1 cellular context compared by ENCODE assay signal in genomic region chr13:28476919-28477708, GRCh38.
TF ChIP-seq lines count a peak whose summit lies in the region.

No MANE protein-coding gene starts in this region.

TF ChIP-seq in K562, 482 proteins besides CTCF, POLR2A, EP300 and RAD21 (continued from another document):
- no peak for TF ChIP-seq PBX2 (CRISPR knock-in tag; IDR thresholded peaks at IDR 0.05; ENCODE audit: low read depth)
- 0 out of 2 replicates have a peak, but pooled peaks have one; percentile 12 for TF ChIP-seq PBX2 (tag; conservative IDR thresholded peaks at IDR 0.05; ENCODE audit: low read depth)
- TF ChIP-seq MEIS2 (IDR thresholded peaks at IDR 0.05; ENCODE audit: partially characterized antibody), result peak; percentile 25
- no peak for TF ChIP-seq XRCC4 (IDR thresholded peaks at IDR 0.05; ENCODE audit: extremely low read depth, insufficient read depth, insufficient read length)
- TF ChIP-seq MCM2 (IDR thresholded peaks at IDR 0.05; ENCODE audit: low read depth), result no peak
- TF ChIP-seq NR2C2 (CRISPR knock-in tag; IDR thresholded peaks at IDR 0.05), result no peak
- TF ChIP-seq NR2C2 (tag; IDR thresholded peaks at IDR 0.05), result peak; percentile 48; the same call in 1 of the 2 replicates
- TF ChIP-seq MEF2A (IDR thresholded peaks at IDR 0.05; ENCODE audit: control insufficient read depth, low read depth, low read length), result no peak
- TF ChIP-seq NR1H2 (CRISPR knock-in tag; IDR thresholded peaks at IDR 0.05), result no peak
- TF ChIP-seq NR2C1 (IDR thresholded peaks at IDR 0.05), result peak; percentile 65
- TF ChIP-seq NR2C1 (tag; IDR thresholded peaks at IDR 0.05), result peak; percentile 60
